Comparison of ENCODE assay signal across 12 cellular contexts in genomic region chr7:140638311-140638791, GRCh38. TPM values are rescaled to one million over a fixed set of nuclear protein-coding genes. Genes with fewer than 3 reads are reported as not detected.
DNase-seq lines count a peak whose midpoint lies in the region; ATAC-seq, FAIRE-seq and TF ChIP-seq lines count a peak whose summit lies in the region.
"Had no signal": no experiment of that assay in that cellular context is flagged by ENCODE, and none has a peak within 500 bp of the region (broad histone marks: within the 10 kb centered on the region; RNA-seq: fewer than 3 reads in every experiment).

No MANE protein-coding gene starts in this region.

- no peak for FAIRE-seq in small intestine (lab: Jason Lieb, UNC)

- peaks cover 22% of the 10 kb centered on the region for H3K27me3 Mint-ChIP-seq in endothelial cell (ENCODE audit: unreplicated experiment)

- H3K9me3 ChIP-seq in lower lobe of right lung, result no peaks in the 10 kb centered on the region
- no peaks in the 10 kb centered on the region for H3K9me3 ChIP-seq in upper lobe of right lung
- H3K9me3 ChIP-seq in small intestine (ENCODE audit: control insufficient read depth, low read depth), result no peaks in the 10 kb centered on the region

- peak overlapping the region; percentile 83 for H3K27ac ChIP-seq in lower lobe of right lung
- peak overlapping the region; percentile 76 for H3K27ac ChIP-seq in upper lobe of right lung
- H3K27ac ChIP-seq in small intestine (ENCODE audit: low read depth in 1 of 2, low read length in 1 of 2), result peak overlapping the region in 1 of 2 donors; percentile 77
- H3K27ac ChIP-seq: 22Rv1 had no signal

- H3K9me3 Mint-ChIP-seq in endothelial cell (ENCODE audit: unreplicated experiment), result no peaks in the 10 kb centered on the region

- TF ChIP-seq CTCF in endothelial cell (IDR thresholded peaks at IDR 0.05; ENCODE audit: unreplicated experiment), result no peak
- no peak for TF ChIP-seq CTCF in lower lobe of right lung (IDR thresholded peaks at IDR 0.05)
- TF ChIP-seq CTCF in upper lobe of right lung (IDR thresholded peaks at IDR 0.05), result no peak

- ATAC-seq in lower lobe of right lung, result peak in 1 of 2 donors; percentile 29
- ATAC-seq in upper lobe of right lung, result peak; percentile 16
- ATAC-seq: left colon had no signal

- intact Hi-C loops in lower lobe of right lung (cut with DNase I), result no loop called here
- intact Hi-C loops in upper lobe of right lung (cut with DNase I), result no loop called here

- H3K4me3 ChIP-seq in lower lobe of right lung (peak overlapping the region; percentile 59), upper lobe of right lung (peak overlapping the region; percentile 62), small intestine (ENCODE audit: low read depth in 1 of 2, low read length in 2 of 2) (no peak overlapping the region)

- H3K4me1 ChIP-seq in lower lobe of right lung, result peaks cover 35% of the 10 kb centered on the region
- H3K4me1 ChIP-seq in upper lobe of right lung, result peaks cover 2% of the 10 kb centered on the region
- H3K4me1 ChIP-seq in small intestine (ENCODE audit: control insufficient read depth in 2 of 2, insufficient read depth in 1 of 2, low read depth in 1 of 2, low read length in 1 of 2), result no peaks in the 10 kb centered on the region

- peaks cover 49% of the 10 kb centered on the region for H3K27me3 ChIP-seq in lower lobe of right lung (ENCODE audit: low read depth)
- H3K27me3 ChIP-seq in upper lobe of right lung, result peaks cover 23% of the 10 kb centered on the region
- H3K27me3 ChIP-seq in small intestine (ENCODE audit: control insufficient read depth in 2 of 2, insufficient read depth in 2 of 2, low read length in 2 of 2), result peaks cover 0 to 16% of the 10 kb centered on the region in 2 donors

- H3K36me3 Mint-ChIP-seq in endothelial cell (ENCODE audit: low read depth, unreplicated experiment), result peaks cover 9% of the 10 kb centered on the region

- H3K4me1 Mint-ChIP-seq in endothelial cell (ENCODE audit: unreplicated experiment), result peaks cover 45% of the 10 kb centered on the region

- H3K27ac Mint-ChIP-seq in endothelial cell (ENCODE audit: unreplicated experiment), result peak overlapping the region; percentile 50
- H3K27ac Mint-ChIP-seq: IgD-negative memory B cell had no signal

- peak overlapping the region; percentile 68 for H3K4me3 Mint-ChIP-seq in endothelial cell (ENCODE audit: unreplicated experiment)

- peak; percentile 39 for DNase-seq in DMS 273 (lab: John Stamatoyannopoulos, UW; ENCODE audit: unreplicated experiment)
- no peak for DNase-seq in DMS 273 treated with DMSO at 0.1 percent for 48 hours (lab: John Stamatoyannopoulos, UW)
- DNase-seq in endothelial cell (ENCODE audit: low spot score), result no peak
- no peak for DNase-seq in lower lobe of right lung
- DNase-seq in upper lobe of right lung, result no peak
- no peak for DNase-seq in middle frontal gyrus (ENCODE audit: extremely low spot score, low spot score)
- DNase-seq in small intestine, result no peak
- DNase-seq in NCI-H446 treated with DMSO at 0.1 percent for 48 hours (lab: John Stamatoyannopoulos, UW), result no peak
- DNase-seq: stimulated activated CD4-positive, alpha-beta T cell treated with anti-CD3 and anti-CD28 coated beads, Interleukin-4, amount 100 ng/mL, for 1 hour had no signal

- no peaks in the 10 kb centered on the region for H3K36me3 ChIP-seq in lower lobe of right lung
- no peaks in the 10 kb centered on the region for H3K36me3 ChIP-seq in upper lobe of right lung
- no peaks in the 10 kb centered on the region for H3K36me3 ChIP-seq in small intestine (ENCODE audit: control insufficient read depth in 2 of 2, insufficient read depth in 2 of 2, low read length in 2 of 2)

- 65 to 84% (median 78%) methylated on average over 5 of the region's 5 CpGs for WGBS in small intestine, 3 donors

RNA-seq across cellular contexts. Expression of gene DENND2A, which starts 2.3 kb away (rescaled TPM):
- total RNA-seq in endothelial cell (ENCODE audit: unreplicated experiment) (41.0 TPM), lower lobe of right lung (19.0 TPM), upper lobe of right lung (26.2 TPM)
- polyA plus RNA-seq in small intestine, result 1 to 10 TPM in 2 of 3 donors, not detected in 1; 3.0 to 5.7 TPM
- polyA plus RNA-seq: IgD-negative memory B cell had no signal

RNA-seq across cellular contexts. Expression of gene ADCK2, which starts 34.4 kb away (rescaled TPM):
- total RNA-seq in endothelial cell (ENCODE audit: unreplicated experiment) (37.6 TPM), lower lobe of right lung (18.9 TPM), upper lobe of right lung (18.2 TPM)
- polyA plus RNA-seq in small intestine, result 10 to 100 TPM in 1 of 3 donors, 1 to 10 TPM in 2; 7.6 to 20.1 (median 8.7) TPM

RNA-seq across cellular contexts. Expression of gene NDUFB2, which starts 58.2 kb away (rescaled TPM):
- total RNA-seq in endothelial cell (ENCODE audit: unreplicated experiment), result 326 TPM
- total RNA-seq in lower lobe of right lung, result 161 TPM
- total RNA-seq in upper lobe of right lung, result 160 TPM
- 100 to 1,000 TPM; 456 to 779 (median 501) TPM for polyA plus RNA-seq in small intestine

Comparison
In these comparisons a context has a peak if more than half of its experiments do, and no peak if none do; other contexts are left out.
1. H3K4me3 ChIP-seq: peak in lower lobe of right lung (single experiment) and upper lobe of right lung (single experiment); none in small intestine (0 of 2).